Comparison of ENCODE assay signal across 1 cellular context in the genomic region with DNA sequence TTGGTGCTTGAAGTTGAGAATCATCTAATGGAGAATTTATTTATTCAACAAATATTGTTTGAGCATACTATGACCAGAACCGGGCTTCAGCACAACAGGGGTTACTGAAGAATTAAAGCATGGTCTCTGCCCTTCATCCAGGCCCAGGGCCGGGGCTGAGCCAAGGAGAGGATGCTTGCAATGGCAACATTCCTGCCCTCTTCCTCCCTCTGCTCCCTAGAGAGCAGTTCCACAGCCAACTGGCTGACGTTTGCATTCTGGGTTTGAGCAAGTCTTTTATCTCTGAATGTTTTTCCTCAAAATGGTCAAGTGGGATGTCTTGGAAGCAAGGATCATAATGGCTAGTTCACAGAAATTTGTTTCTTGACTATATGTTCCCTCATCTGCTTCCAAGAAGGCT.
TF ChIP-seq lines count a peak whose summit lies in the region.

No MANE protein-coding gene starts in this region.

TF ChIP-seq in SK-N-SH, 30 proteins besides CTCF, POLR2A, EP300 and RAD21 (continued from another document):
- TF ChIP-seq TCF12 (IDR thresholded peaks at IDR 0.05) (no peak), MAX (IDR thresholded peaks at IDR 0.05; ENCODE audit: low read depth) (no peak), ELF1 (IDR thresholded peaks at IDR 0.05) (no peak), RCOR1 (IDR thresholded peaks at IDR 0.05; ENCODE audit: low read length) (no peak), NRF1 (IDR thresholded peaks at IDR 0.05; ENCODE audit: low read depth, low read length) (no peak), MXI1 (IDR thresholded peaks at IDR 0.05; ENCODE audit: low read depth, low read length) (no peak), GABPA (IDR thresholded peaks at IDR 0.05; ENCODE audit: low read depth) (no peak), RXRA (IDR thresholded peaks at IDR 0.05; ENCODE audit: borderline replicate concordance, low read depth) (no peak), CHD2 (IDR thresholded peaks at IDR 0.05; ENCODE audit: low read length, partially characterized antibody) (no peak)
TF ChIP-seq in SK-N-SH: peak in this region for 0.
